Comparison of ENCODE assay signal across 13 cellular contexts in the genomic region with DNA sequence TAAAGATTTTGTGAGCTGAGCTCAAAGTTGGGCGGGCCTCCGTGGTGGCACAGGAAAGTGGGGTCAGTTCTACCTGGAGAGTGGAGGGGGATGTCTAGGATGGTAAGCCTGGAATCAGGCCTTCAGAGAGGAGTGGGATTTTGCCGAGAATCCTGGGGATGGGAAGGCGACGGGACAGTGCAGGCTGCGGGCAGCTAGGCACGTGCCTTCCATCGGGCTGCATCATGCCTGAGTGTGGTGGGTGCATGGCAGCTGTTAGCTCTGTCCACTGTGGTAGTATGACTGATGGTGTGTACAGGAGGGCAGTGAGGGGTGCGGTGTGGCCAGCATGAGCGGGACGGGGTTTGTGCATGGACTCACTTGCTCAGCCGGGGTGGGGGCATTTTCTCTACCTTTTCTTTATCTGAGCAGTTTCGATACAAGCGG. TPM values are rescaled to one million over a fixed set of nuclear protein-coding genes. Genes with fewer than 3 reads are reported as not detected.
DNase-seq lines count a peak whose midpoint lies in the region; ATAC-seq and TF ChIP-seq lines count a peak whose summit lies in the region.
"Had no signal": no experiment of that assay in that cellular context is flagged by ENCODE, and none has a peak within 500 bp of the region (broad histone marks: within the 10 kb centered on the region; RNA-seq: fewer than 3 reads in every experiment).

No MANE protein-coding gene starts in this region.

- H3K9me3 ChIP-seq in Loucy (ENCODE audit: insufficient read depth, low read depth, low read length) (no peaks in the 10 kb centered on the region), mammary epithelial cell (replicated peaks; ENCODE audit: insufficient read depth, low read length) (no peaks in the 10 kb centered on the region), spleen (no peaks in the 10 kb centered on the region), aorta (ENCODE audit: control insufficient read depth, low read length) (no peaks in the 10 kb centered on the region)
- H3K9me3 ChIP-seq: sigmoid colon had no signal

- CTCF ChIA-PET in mammary epithelial cell (lab: Charles Lee; ENCODE audit: low non-redundant PET): no interaction called here

- no peaks in the 10 kb centered on the region for H3K9me2 ChIP-seq in Loucy (replicated peaks; ENCODE audit: low read depth, low read length)

- H4K20me1 ChIP-seq in Loucy (ENCODE audit: insufficient read depth, low read length, poor library complexity, severe bottlenecking) (peaks cover 39% of the 10 kb centered on the region), mammary epithelial cell (ENCODE audit: insufficient read depth, low read length) (no peaks in the 10 kb centered on the region)

- H3K79me2 ChIP-seq in Loucy (ENCODE audit: insufficient read depth, low read length) (peaks cover 58% of the 10 kb centered on the region), mammary epithelial cell (ENCODE audit: insufficient read depth, low read length) (peaks cover 5% of the 10 kb centered on the region)

- H3K4me1 ChIP-seq in Loucy (ENCODE audit: insufficient read depth, low read length, poor library complexity, severe bottlenecking): peaks cover 35% of the 10 kb centered on the region
- peaks cover 25% of the 10 kb centered on the region for H3K4me1 ChIP-seq in mammary epithelial cell (ENCODE audit: insufficient read depth, low read length)
- H3K4me1 ChIP-seq in spleen: peaks cover 3 to 49% (median 15%) of the 10 kb centered on the region in 6 donors
- H3K4me1 ChIP-seq in aorta (ENCODE audit: control insufficient read depth in 1 of 2, insufficient read depth in 2 of 2, low read length in 2 of 2): no peaks in the 10 kb centered on the region

- ATAC-seq in aorta (ENCODE audit: low FRiP score): no peak
- ATAC-seq in GM21423 (IDR thresholded peaks at IDR 0.05; ENCODE audit: unreplicated experiment): no peak
- ATAC-seq: stimulated activated effector memory CD8-positive, alpha-beta T cell treated with anti-CD3 and anti-CD28 coated beads, Interleukin-12 subunit alpha, Interleukin-12 subunit beta, amount 100 ng/mL, for 72 hours had no signal

- dilution Hi-C loops in mammary epithelial cell (cut with HindIII; ENCODE audit: low sequenced_read_pairs): no loop called here

- H3F3A ChIP-seq in Loucy (ENCODE audit: low read depth): peaks cover 6% of the 10 kb centered on the region; the same call in 1 of the 2 replicates

- TF ChIP-seq CTCF in Loucy (conservative IDR thresholded peaks at IDR 0.05; ENCODE audit: low read length) (no peak), mammary epithelial cell (conservative IDR thresholded peaks at IDR 0.05 in 1 of 2, IDR thresholded peaks at IDR 0.05 in 1 of 2; ENCODE audit: extremely low read depth in 1 of 2, insufficient read depth in 1 of 2, low read depth in 1 of 2, low read length in 2 of 2) (no peak), spleen (IDR thresholded peaks at IDR 0.05 in 8 of 11, conservative IDR thresholded peaks at IDR 0.05 in 3 of 11) (no peak)

- in situ Hi-C loops in mammary epithelial cell (cut with MboI; ENCODE audit: low sequenced_read_pairs in 2 of 2): no loop called here

- intact Hi-C loops in mammary epithelial cell (cut with micrococcal nuclease) (no loop called here), spleen (cut with DNase I; ENCODE audit: low total_unique reads) (no loop called here), aorta (cut with DNase I) (no loop called here)

- no peak overlapping the region for H2AFZ ChIP-seq in Loucy (ENCODE audit: low read length)
- H2AFZ ChIP-seq in mammary epithelial cell (ENCODE audit: low read depth, low read length): no peak overlapping the region

- H3K36me3 ChIP-seq in Loucy (ENCODE audit: insufficient read depth, low read length) (peaks cover 35% of the 10 kb centered on the region; the same call in 1 of the 2 replicates), mammary epithelial cell (ENCODE audit: insufficient read depth, low read length) (no peaks in the 10 kb centered on the region), spleen (peaks cover 0 to 46% (median 3%) of the 10 kb centered on the region in 6 donors), aorta (ENCODE audit: control insufficient read depth in 1 of 2, insufficient read depth in 2 of 2, low read length in 1 of 2) (no peaks in the 10 kb centered on the region)
- H3K36me3 ChIP-seq: cardiac muscle cell, sigmoid colon had no signal

- H3K9ac ChIP-seq in Loucy (ENCODE audit: low read depth, low read length, poor library complexity, severe bottlenecking): no peak overlapping the region
- H3K9ac ChIP-seq in mammary epithelial cell (ENCODE audit: insufficient read depth, low read length): no peak overlapping the region

- TF ChIP-seq POLR2A in spleen (IDR thresholded peaks at IDR 0.05): no peak

- BruUV-seq in mammary epithelial cell (replicated peaks; lab: Mats Ljungman, UMichigan): no TSS peak

- peak overlapping the region; percentile 77 for H3K4me3 ChIP-seq in Loucy (ENCODE audit: low read length, poor library complexity, severe bottlenecking)
- H3K4me3 ChIP-seq in mammary epithelial cell (replicated peaks in 1 of 3; ENCODE audit: insufficient read depth in 1 of 3, low read depth in 2 of 3, low read length in 3 of 3): no peak overlapping the region
- peak overlapping the region; percentile 14 to 77 (median 58) for H3K4me3 ChIP-seq in spleen
- H3K4me3 ChIP-seq in aorta (ENCODE audit: low read length in 2 of 2): no peak overlapping the region
- H3K4me3 ChIP-seq: cardiac muscle cell had no signal

- H3K27ac ChIP-seq in mammary epithelial cell (ENCODE audit: insufficient read depth, low read depth, low read length) (no peak overlapping the region), spleen (peak overlapping the region in 5 of 8 donors; percentile 34 to 68 (median 51)), aorta (ENCODE audit: low read depth in 1 of 2, low read length in 2 of 2) (no peak overlapping the region)
- H3K27ac ChIP-seq: cardiac muscle cell, sigmoid colon had no signal

- WGBS in mammary epithelial cell (ENCODE audit: low coverage, missing lambda C conversion rate): 96% methylated on average over 7 of the region's 14 CpGs
- 72 to 87% (median 81%) methylated on average over 14 of the region's 14 CpGs for WGBS in spleen, 5 donors
- 89 to 91% methylated on average over 14 of the region's 14 CpGs for WGBS in aorta, 2 donors

- peak overlapping the region; percentile 69 for H3K4me2 ChIP-seq in Loucy (ENCODE audit: low read depth, low read length, poor library complexity, severe bottlenecking)
- peak overlapping the region; percentile 78 for H3K4me2 ChIP-seq in mammary epithelial cell (ENCODE audit: insufficient read depth, low read depth, low read length)

- H3K27me3 ChIP-seq in Loucy (ENCODE audit: insufficient read depth, low read length, poor library complexity, severe bottlenecking): no peaks in the 10 kb centered on the region
- H3K27me3 ChIP-seq in mammary epithelial cell (ENCODE audit: insufficient read depth, low read length): no peaks in the 10 kb centered on the region
- H3K27me3 ChIP-seq in spleen (replicated peaks in 1 of 7): peaks cover 2 to 58% (median 33%) of the 10 kb centered on the region in 7 donors
- no peaks in the 10 kb centered on the region for H3K27me3 ChIP-seq in aorta (ENCODE audit: control insufficient read depth in 1 of 2, insufficient read depth in 2 of 2, low read length in 1 of 2)

- no peak for DNase-seq in mammary epithelial cell
- DNase-seq in mesenteric fat pad (ENCODE audit: low spot score): peak; percentile 79
- DNase-seq in spleen: no peak
- no peak for DNase-seq in aorta
- DNase-seq in NCI-H345 treated with DMSO at 0.1 percent for 48 hours (lab: John Stamatoyannopoulos, UW; ENCODE audit: unreplicated experiment): no peak
- DNase-seq: DND-41, NCI-H2029, NCI-H524 treated with DMSO at 0.1 percent for 48 hours, sigmoid colon had no signal

RNA-seq across cellular contexts. Expression of gene SHANK3, which starts 3.6 kb away (rescaled TPM):
- 10 to 100 TPM in 1 of 2 donors, 1 to 10 TPM in 1; 3.5 to 12.9 TPM for total RNA-seq in mammary epithelial cell
- 3.3 TPM for polyA plus RNA-seq in mammary epithelial cell
- polyA minus RNA-seq in mammary epithelial cell: 2.9 TPM
- 95.7 TPM for total RNA-seq in mesenteric fat pad
- total RNA-seq in spleen: 100 to 1,000 TPM in 3 of 7 donors, 10 to 100 TPM in 4; 55.5 to 264 (median 89.1) TPM
- 100 to 1,000 TPM in 1 of 3 donors, 10 to 100 TPM in 1, 1 to 10 TPM in 1; 9.9 to 112 (median 31.8) TPM for polyA plus RNA-seq in spleen
- 10 to 100 TPM; 48.6 to 62.9 TPM for total RNA-seq in aorta
- polyA plus RNA-seq in aorta: 1 to 10 TPM in 1 of 2 donors, under 1 TPM in 1; 0.63 to 3.2 TPM

RNA-seq across cellular contexts. Expression of gene ARSA, which starts 48.3 kb away (rescaled TPM):
- 10 to 100 TPM; 32.7 to 50.4 TPM for total RNA-seq in mammary epithelial cell
- polyA plus RNA-seq in mammary epithelial cell: 21.6 TPM
- polyA minus RNA-seq in mammary epithelial cell: 18.9 TPM
- 50.4 TPM for total RNA-seq in mesenteric fat pad
- 10 to 100 TPM; 51.0 to 80.2 (median 58.7) TPM for total RNA-seq in spleen
- 100 to 1,000 TPM in 1 of 3 donors, 10 to 100 TPM in 2; 26.0 to 108 (median 86.7) TPM for polyA plus RNA-seq in spleen
- 10 to 100 TPM; 31.4 to 53.5 TPM for total RNA-seq in aorta
- 100 to 1,000 TPM in 1 of 2 donors, 10 to 100 TPM in 1; 15.7 to 120 TPM for polyA plus RNA-seq in aorta

Comparison
In these comparisons a context has a peak if more than half of its experiments do, and no peak if none do; other contexts are left out.
1. H3K4me3 ChIP-seq: peak in Loucy (single experiment) and spleen (8 of 8); none in mammary epithelial cell (0 of 3) and aorta (0 of 2).
2. H3K27ac ChIP-seq: peak in spleen (5 of 8); none in mammary epithelial cell (single experiment) and aorta (0 of 2).